19 cellular contexts compared by ENCODE assay signal in genomic region chr1:85318217-85318616, GRCh38. TPM values are rescaled to one million over a fixed set of nuclear protein-coding genes. Genes with fewer than 3 reads are reported as not detected.
DNase-seq lines count a peak whose midpoint lies in the region; ATAC-seq, FAIRE-seq and TF ChIP-seq lines count a peak whose summit lies in the region.
"Had no signal": no experiment of that assay in that cellular context is flagged by ENCODE, and none has a peak within 500 bp of the region (broad histone marks: within the 10 kb centered on the region; RNA-seq: fewer than 3 reads in every experiment).

No MANE protein-coding gene starts in this region.

- H3K36me3 ChIP-seq in keratinocyte (ENCODE audit: control insufficient read depth in 2 of 2, extremely low read depth in 1 of 2, insufficient read depth in 2 of 2, low read length in 2 of 2) (no peaks in the 10 kb centered on the region), mesendoderm (ENCODE audit: control insufficient read depth, insufficient read depth, low read length) (no peaks in the 10 kb centered on the region)

- DNase-seq in HEK293T (ENCODE audit: extremely low spot score) (no peak), keratinocyte (ENCODE audit: low read depth, low spot score) (no peak), GOT3 (lab: John Stamatoyannopoulos, UW) (no peak), NCI-H510A (lab: John Stamatoyannopoulos, UW) (no peak), germinal center (ENCODE audit: low spot score) (no peak), mesendoderm (no peak)
- DNase-seq: DND-41, NCI-H1417, NCI-H187, NCI-H2107, NCI-H510A treated with DMSO at 0.1 percent for 48 hours, NCI-H82, PC-3, SW 1271 had no signal

- H3K4me2 ChIP-seq in keratinocyte (ENCODE audit: control insufficient read depth, extremely low read depth, insufficient read depth, low read depth, low read length) (no peak overlapping the region), mesendoderm (ENCODE audit: low read length) (no peak overlapping the region)
- H3K4me2 ChIP-seq: KMS-11 had no signal

- POLR2A ChIA-PET in HEK293T (lab: Yijun Ruan, JAX) = no interaction called here

- no peak for ATAC-seq in SK-N-SH treated with all-trans-retinoic acid at 6 μM for 48 hours
- ATAC-seq: HCT116, PC-3 had no signal

- H3K79me2 ChIP-seq in keratinocyte (ENCODE audit: control insufficient read depth, insufficient read depth, low read length) (no peaks in the 10 kb centered on the region), mesendoderm (ENCODE audit: control insufficient read depth, insufficient read depth, low read length) (no peaks in the 10 kb centered on the region)

- no peak overlapping the region for H2BK120ac ChIP-seq in mesendoderm (ENCODE audit: low read depth, low read length)

- H2AFZ ChIP-seq in keratinocyte (ENCODE audit: control insufficient read depth, low read length) = no peak overlapping the region

- peak; percentile 75 for FAIRE-seq in keratinocyte (lab: Jason Lieb, UNC)
- FAIRE-seq: G401.6 had no signal

- dilution Hi-C loops in keratinocyte (cut with MboI; ENCODE audit: extremely low pct_ligation_motif_present, low sequenced_read_pairs) = no loop called here

- H3K56ac ChIP-seq in mesendoderm (ENCODE audit: low read length) = no peak overlapping the region

- no peaks in the 10 kb centered on the region for H3K9me3 ChIP-seq in keratinocyte (ENCODE audit: control insufficient read depth, low read depth, low read length)

- H3K27ac ChIP-seq in keratinocyte (ENCODE audit: control insufficient read depth, insufficient read depth, low read length) (no peak overlapping the region), mesendoderm (ENCODE audit: low read depth, low read length) (no peak overlapping the region)
- H3K27ac ChIP-seq: KMS-11, RWPE1 had no signal

- no peak overlapping the region for H2BK5ac ChIP-seq in mesendoderm (ENCODE audit: low read length)

- no peaks in the 10 kb centered on the region for H3K9me1 ChIP-seq in keratinocyte (ENCODE audit: control insufficient read depth, extremely low read depth, insufficient read depth, low read length)

- H3K4me1 ChIP-seq in keratinocyte (ENCODE audit: control insufficient read depth, extremely low read depth, insufficient read depth, low read length) (peaks cover 87% of the 10 kb centered on the region), mesendoderm (ENCODE audit: control insufficient read depth, low read depth, low read length) (no peaks in the 10 kb centered on the region)

- CTCF ChIA-PET in HEK293T (lab: Yijun Ruan, JAX) = no interaction called here

- H3K23ac ChIP-seq in mesendoderm (ENCODE audit: low read length) = no peak overlapping the region

- H4K20me1 ChIP-seq in keratinocyte (ENCODE audit: control insufficient read depth, extremely low read depth, insufficient read depth, low read length) = no peaks in the 10 kb centered on the region

- whole genome bisulfite sequencing in mesendoderm (ENCODE audit: extremely low coverage, insufficient coverage, low lambda C conversion rate) = no CpG with 5 or more reads among the region's 1 CpG

- H3K4me3 ChIP-seq in keratinocyte (ENCODE audit: control insufficient read depth in 2 of 3, extremely low read depth in 1 of 3, insufficient read depth in 2 of 3, low read depth in 1 of 3, low read length in 3 of 3) = no peak overlapping the region
- no peak overlapping the region for H3K4me3 ChIP-seq in mesendoderm (ENCODE audit: low read length)

- no peak overlapping the region for H4K5ac ChIP-seq in mesendoderm (ENCODE audit: low read length)

- H3K9ac ChIP-seq in keratinocyte (ENCODE audit: control insufficient read depth, extremely low read depth, insufficient read depth, low read length) = no peak overlapping the region
- H3K9ac ChIP-seq in mesendoderm (ENCODE audit: low read length) = no peak overlapping the region
- H3K9ac ChIP-seq: KMS-11 had no signal

- H3K27me3 ChIP-seq in keratinocyte (ENCODE audit: control insufficient read depth, extremely low read depth, insufficient read depth, low read length) = no peaks in the 10 kb centered on the region
- no peaks in the 10 kb centered on the region for H3K27me3 ChIP-seq in mesendoderm (ENCODE audit: insufficient read depth, low read length, poor library complexity)

- no peak overlapping the region for H2BK15ac ChIP-seq in mesendoderm (replicated peaks; ENCODE audit: low read depth)

- H3K4ac ChIP-seq in mesendoderm (ENCODE audit: low read depth, low read length) = no peak overlapping the region

- no peaks in the 10 kb centered on the region for H3K79me1 ChIP-seq in mesendoderm (ENCODE audit: low read length)

- no peak overlapping the region for H2AK5ac ChIP-seq in mesendoderm (ENCODE audit: low read length)

- TF ChIP-seq CTCF in keratinocyte (optimal IDR thresholded peaks at IDR 0.05 in 1 of 3, IDR thresholded peaks at IDR 0.05 in 1 of 3, conservative IDR thresholded peaks at IDR 0.05 in 1 of 3; ENCODE audit: extremely low read depth in 1 of 3, insufficient read depth in 2 of 3, low read length in 3 of 3) = no peak

- H4K8ac ChIP-seq in mesendoderm (ENCODE audit: low read depth, low read length) = no peak overlapping the region

- H3K18ac ChIP-seq in mesendoderm (ENCODE audit: low read length) = no peak overlapping the region

TF ChIP-seq in HEK293T, 16 proteins besides CTCF, POLR2A, EP300 and RAD21:
- TF ChIP-seq PKNOX1 (IDR thresholded peaks at IDR 0.05) = peak; percentile 73
- TF ChIP-seq CTBP1 (IDR thresholded peaks at IDR 0.05; ENCODE audit: borderline replicate concordance) = no peak

TF ChIP-seq in SK-N-SH treated with all-trans-retinoic acid at 6 μM for 48 hours, 23 proteins besides CTCF, POLR2A, EP300 and RAD21:
- no peak for TF ChIP-seq ZNF565 (CRISPR knock-in tag; conservative IDR thresholded peaks at IDR 0.05; ENCODE audit: low read depth)
- 0 out of 2 replicates have a peak, but pooled peaks have one; percentile 36 for TF ChIP-seq CSDC2 (CRISPR knock-in tag; IDR thresholded peaks at IDR 0.05)

RNA-seq across cellular contexts. Expression of gene BCL10, which starts 41.8 kb away (rescaled TPM):
- polyA plus RNA-seq in keratinocyte = 11.4 to 22.4 TPM (median 19.7 TPM) in 3 replicates
- polyA plus RNA-seq in keratinocyte (2011; ENCODE audit: low read depth) = 98.8 TPM
- polyA plus RNA-seq in keratinocyte (2011; cell fraction: cytosol; rRNA removed) = 10.7 and 21.3 TPM in 2 replicates
- polyA plus RNA-seq in keratinocyte (2011; cell fraction: nucleus; rRNA removed) = 14.1 and 16.6 TPM in 2 replicates
- 20.7 and 24.5 TPM in 2 replicates for polyA plus RNA-seq in keratinocyte (2012; ENCODE audit: low replicate concordance)
- 10.6 to 20.8 TPM (median 14.6 TPM) in 3 replicates for polyA minus RNA-seq in keratinocyte
- 28.4 TPM for polyA minus RNA-seq in keratinocyte (2011; cell fraction: cytosol; rRNA and poly(A)+ RNA removed)
- 12.0 and 20.0 TPM in 2 replicates for polyA minus RNA-seq in keratinocyte (2011; cell fraction: nucleus; rRNA and poly(A)+ RNA removed)
- 11.1 TPM for polyA plus RNA-seq in mesendoderm (2013, experiment 1 of 2)
- polyA plus RNA-seq in mesendoderm (2013, experiment 2 of 2) = 12.0 TPM

RNA-seq across cellular contexts. Expression of gene C1orf52, which starts 58.8 kb away (rescaled TPM):
- 15.8 to 27.3 TPM (median 25.4 TPM) in 3 replicates for polyA plus RNA-seq in keratinocyte
- 41.3 TPM for polyA plus RNA-seq in keratinocyte (2011; ENCODE audit: low read depth)
- 15.8 and 19.6 TPM in 2 replicates for polyA plus RNA-seq in keratinocyte (2011; cell fraction: cytosol; rRNA removed)
- polyA plus RNA-seq in keratinocyte (2011; cell fraction: nucleus; rRNA removed) = 29.7 and 31.3 TPM in 2 replicates
- 19.3 and 26.2 TPM in 2 replicates for polyA plus RNA-seq in keratinocyte (2012; ENCODE audit: low replicate concordance)
- 6.2 to 17.9 TPM (median 9.3 TPM) in 3 replicates for polyA minus RNA-seq in keratinocyte
- polyA minus RNA-seq in keratinocyte (2011; cell fraction: cytosol; rRNA and poly(A)+ RNA removed) = 5.9 TPM
- 11.6 and 20.6 TPM in 2 replicates for polyA minus RNA-seq in keratinocyte (2011; cell fraction: nucleus; rRNA and poly(A)+ RNA removed)
- polyA plus RNA-seq in mesendoderm (2013, experiment 1 of 2) = 41.1 TPM
- polyA plus RNA-seq in mesendoderm (2013, experiment 2 of 2) = 40.5 TPM
